ENCODE assay signal across 1 cellular context in genomic region chr15:68578175-68578959, GRCh38.
TF ChIP-seq lines count a peak whose summit lies in the region.

No MANE protein-coding gene starts in this region.

TF ChIP-seq in GM12878, 131 proteins besides CTCF, POLR2A, EP300 and RAD21 (continued from another document):
- TF ChIP-seq ATF2 (IDR thresholded peaks at IDR 0.05; ENCODE audit: low read length) (no peak), SKIL (IDR thresholded peaks at IDR 0.05; ENCODE audit: low read depth, poor library complexity, severe bottlenecking) (no peak), SUZ12 (IDR thresholded peaks at IDR 0.05; ENCODE audit: unreplicated experiment) (peak; percentile 99), MTA3 (IDR thresholded peaks at IDR 0.05; ENCODE audit: borderline replicate concordance, low read length) (no peak)
TF ChIP-seq in GM12878: peak in this region for 1.
